ENCODE assay signal across 8 cellular contexts in genomic region chr16:5315914-5316313, GRCh38.
"Had no signal": no experiment of that assay in that cellular context is flagged by ENCODE, and none has a peak within 500 bp of the region (broad histone marks: within the 10 kb centered on the region; RNA-seq: fewer than 3 reads in every experiment).

No MANE protein-coding gene starts in this region.

- H3K4me3 ChIP-seq: GM12878 had no signal

- DNase-seq: GDM1, GF-D8 had no signal

- FAIRE-seq: G401.6, GM12878, GM12891, GM12892, GM18507, GM19239 had no signal
